ENCODE assay signal across 9 cellular contexts in the genomic region with DNA sequence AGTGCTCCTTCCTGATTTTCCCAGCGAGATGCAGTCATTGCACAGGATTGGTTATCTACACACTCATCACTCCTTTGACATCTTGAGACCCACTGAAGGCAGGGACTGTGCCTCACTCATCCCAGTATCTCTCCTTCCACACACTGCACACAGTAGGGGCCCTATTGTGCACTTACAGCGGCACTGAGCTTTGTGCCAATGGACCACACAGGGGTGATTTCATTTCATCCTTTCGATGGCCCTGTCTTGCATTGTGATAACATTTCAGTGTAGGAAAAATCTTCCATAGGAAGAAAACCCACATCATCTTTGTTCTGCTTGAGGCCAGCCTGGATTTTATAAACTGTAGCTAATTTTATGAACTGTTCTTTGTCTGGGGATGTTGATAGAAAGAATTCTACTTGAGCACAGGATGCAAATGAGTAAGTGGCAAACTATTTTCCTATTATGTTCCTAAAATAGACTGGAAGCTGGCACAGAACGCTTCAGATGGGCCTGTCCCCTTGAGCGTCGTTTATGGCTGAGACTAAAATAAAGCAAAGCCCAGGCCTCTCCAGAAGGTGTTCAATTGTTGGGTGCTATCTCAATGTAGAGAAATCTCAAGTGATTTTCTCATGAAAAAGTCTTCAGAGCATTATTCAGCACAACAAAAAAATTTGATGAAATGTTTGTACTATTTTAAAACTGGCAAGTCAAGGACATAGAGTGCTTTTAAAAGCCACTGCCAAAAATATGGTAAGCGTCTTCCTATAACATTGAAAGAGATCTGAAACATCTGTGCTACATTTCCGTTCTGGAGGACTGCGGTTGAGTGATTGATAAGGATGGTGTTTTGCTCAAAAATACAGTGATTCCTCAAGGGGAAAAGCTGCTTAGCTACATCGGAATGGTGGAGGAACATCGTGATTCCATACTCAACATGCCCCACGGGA. TPM values are rescaled to one million over a fixed set of nuclear protein-coding genes. Genes with fewer than 3 reads are reported as not detected.
DNase-seq lines count a peak whose midpoint lies in the region; ATAC-seq and TF ChIP-seq lines count a peak whose summit lies in the region.
"Had no signal": no experiment of that assay in that cellular context is flagged by ENCODE, and none has a peak within 500 bp of the region (broad histone marks: within the 10 kb centered on the region; RNA-seq: fewer than 3 reads in every experiment).

No MANE protein-coding gene starts in this region.

- intact Hi-C loops in sciatic nerve (cut with DNase I) = no loop called here

- H3K9me3 Mint-ChIP-seq in T-cell = no peaks in the 10 kb centered on the region

- ATAC-seq in T-cell (replicated peaks in 1 of 4) = peak; percentile 54 to 96 (median 78)
- ATAC-seq in sciatic nerve = peak; percentile 60
- no peak for ATAC-seq in HG02885 (IDR thresholded peaks at IDR 0.05; ENCODE audit: poor library complexity, unreplicated experiment)
- no peak for ATAC-seq in HG02678 (IDR thresholded peaks at IDR 0.05; ENCODE audit: unreplicated experiment)

- H3K36me3 Mint-ChIP-seq in T-cell = no peaks in the 10 kb centered on the region

- peak overlapping the region; percentile 39 to 48 for H3K27ac Mint-ChIP-seq in T-cell

- peaks cover 0 to 4% of the 10 kb centered on the region in 2 donors for H3K27me3 Mint-ChIP-seq in T-cell

- H3K4me3 Mint-ChIP-seq in T-cell = peak overlapping the region; percentile 25 to 59 (median 47)

- peaks cover 28 to 35% (median 34%) of the 10 kb centered on the region in 3 donors for H3K4me1 Mint-ChIP-seq in T-cell

- no peak for TF ChIP-seq CTCF in foreskin fibroblast (IDR thresholded peaks at IDR 0.05; ENCODE audit: low read depth, low read length)

- H3K4me3 ChIP-seq in foreskin fibroblast (ENCODE audit: low read depth in 1 of 2, low read length in 2 of 2) = peak overlapping the region in 1 of 2 donors; percentile 10

- DNase-seq in GDM1 (lab: John Stamatoyannopoulos, UW) = peak; percentile 56
- no peak for DNase-seq in T-cell
- DNase-seq in foreskin fibroblast = peak; percentile 83 to 88
- peak; percentile 14 for DNase-seq in sciatic nerve (ENCODE audit: low spot score)
- DNase-seq in cerebellum (ENCODE audit: low spot score) = no peak
- no peak for DNase-seq in GF-D8 (lab: John Stamatoyannopoulos, UW)
- DNase-seq: NCI-H2171 had no signal

- CTCF ChIA-PET in T-cell (lab: Charles Lee) = interaction anchor here in 1 of 2 donors (0.6 kb wide), 1 partner anchor 24 kb away, joined by 5 read pairs; no protein-coding TSS in a partner anchor

- POLR2A ChIA-PET in T-cell (lab: Charles Lee) = interaction anchor here in 1 of 2 donors (0.6 kb wide), 1 partner anchor 26 kb away, joined by 3 read pairs; a partner anchor contains a TSS

RNA-seq across cellular contexts. Expression of a gene that starts 10.7 kb away (rescaled TPM):
- 100 to 1,000 TPM; 105 to 170 (median 128) TPM for total RNA-seq in T-cell
- total RNA-seq in sciatic nerve = 84.8 TPM
- 33.8 TPM for total RNA-seq in cerebellum

RNA-seq across cellular contexts. Expression of a gene that starts 26.1 kb away (rescaled TPM):
- total RNA-seq in T-cell (under 1 TPM in 3 of 5 donors, not detected in 2; 0.32 to 0.73 (median 0.62) TPM), sciatic nerve (1.1 TPM), cerebellum (0.36 TPM)

RNA-seq across cellular contexts. Expression of a gene that starts 50.3 kb away (rescaled TPM):
- total RNA-seq in T-cell = not detected
- total RNA-seq in sciatic nerve = not detected
- total RNA-seq in cerebellum = not detected

Comparison
In these comparisons a context has a peak if more than half of its experiments do, and no peak if none do; other contexts are left out.
1. DNase-seq: peak in GDM1 (single experiment), foreskin fibroblast (2 of 2) and sciatic nerve (single experiment); none in T-cell (0 of 34), cerebellum (single experiment) and GF-D8 (single experiment).
2. ATAC-seq: peak in T-cell (4 of 4) and sciatic nerve (single experiment); none in HG02885 (single experiment) and HG02678 (single experiment).